In genomic region chr4:71126719-71127118, GRCh38 we compare ENCODE assay signal across 1 cellular context.
A peak's percentile ranks its signal among the peaks of the same experiment; 100 is the strongest.
TF ChIP-seq lines count a peak whose summit lies in the region.

No MANE protein-coding gene starts in this region.

TF ChIP-seq in IMR-90, 13 proteins besides CTCF, POLR2A, EP300 and RAD21:
- TF ChIP-seq MXI1 (IDR thresholded peaks at IDR 0.05; ENCODE audit: borderline replicate concordance, low read depth, low read length), result 0 out of 2 replicates have a peak, but pooled peaks have one; percentile 14
- peak; percentile 57 for TF ChIP-seq BHLHE40 (IDR thresholded peaks at IDR 0.05; ENCODE audit: low read depth, low read length)
- TF ChIP-seq MAFK (IDR thresholded peaks at IDR 0.05; ENCODE audit: low read depth, low read length), result no peak
- no peak for TF ChIP-seq NFE2L2 (IDR thresholded peaks at IDR 0.05; ENCODE audit: low read depth, low read length)
- no peak for TF ChIP-seq SMC3 (IDR thresholded peaks at IDR 0.05; ENCODE audit: low read depth, low read length)
- TF ChIP-seq ELK1 (IDR thresholded peaks at IDR 0.05; ENCODE audit: borderline replicate concordance, low read depth, low read length), result no peak
- peak; percentile 93 for TF ChIP-seq FOS (IDR thresholded peaks at IDR 0.05; ENCODE audit: low read depth, low read length)
- no peak for TF ChIP-seq CHD1 (IDR thresholded peaks at IDR 0.05; ENCODE audit: low read depth, low read length)
- no peak; the same call in 1 of the 2 replicates for TF ChIP-seq USF2 (IDR thresholded peaks at IDR 0.05; ENCODE audit: low read depth, low read length)
- no peak for TF ChIP-seq RFX5 (IDR thresholded peaks at IDR 0.05; ENCODE audit: low read depth, low read length)
- peak; percentile 91 for TF ChIP-seq RCOR1 (IDR thresholded peaks at IDR 0.05; ENCODE audit: insufficient replicate concordance, low read length)
- TF ChIP-seq MAZ (IDR thresholded peaks at IDR 0.05; ENCODE audit: borderline replicate concordance, low read depth, low read length), result 0 out of 2 replicates have a peak, but pooled peaks have one; percentile 25
- TF ChIP-seq CEBPB (IDR thresholded peaks at IDR 0.05; ENCODE audit: low read depth, low read length), result peak; percentile 33; the same call in 1 of the 2 replicates
